ENCODE assay signal across 10 cellular contexts in genomic region chr17:40072481-40073346, GRCh38.
DNase-seq lines count a peak whose midpoint lies in the region; ATAC-seq and TF ChIP-seq lines count a peak whose summit lies in the region.
"Had no signal": no experiment of that assay in that cellular context is flagged by ENCODE, and none has a peak within 500 bp of the region (broad histone marks: within the 10 kb centered on the region; RNA-seq: fewer than 3 reads in every experiment).

No MANE protein-coding gene starts in this region.

- no peak overlapping the region for H3K4me3 Mint-ChIP-seq in dendritic cell treated with granulocyte-macrophage colony-stimulating factor and Interleukin-4, amounts not matched to agents 40 ng/mL and 50 ng/mL, for 4 days
- H3K4me3 Mint-ChIP-seq: CD14-positive monocyte had no signal

- H3K9me3 ChIP-seq in Loucy (ENCODE audit: insufficient read depth, low read depth, low read length) (no peaks in the 10 kb centered on the region), neutrophil (no peaks in the 10 kb centered on the region)

- H3K27ac ChIP-seq in 22Rv1 (peak overlapping the region; percentile 27), neutrophil (peak overlapping the region; percentile 55)

- H3K9me3 Mint-ChIP-seq in dendritic cell treated with granulocyte-macrophage colony-stimulating factor and Interleukin-4, amounts not matched to agents 40 ng/mL and 50 ng/mL, for 4 days = no peaks in the 10 kb centered on the region
- H3K9me3 Mint-ChIP-seq: CD14-positive monocyte had no signal

- H3K27me3 Mint-ChIP-seq in dendritic cell treated with granulocyte-macrophage colony-stimulating factor and Interleukin-4, amounts not matched to agents 40 ng/mL and 50 ng/mL, for 4 days = peaks cover 22% of the 10 kb centered on the region

- DNase-seq in NCI-H1436 treated with DMSO at 0.1 percent for 48 hours (lab: John Stamatoyannopoulos, UW) (no peak), NCI-H1930 (lab: John Stamatoyannopoulos, UW) (no peak)
- DNase-seq: MM.1S had no signal

- H3K4me3 ChIP-seq in Loucy (ENCODE audit: low read length, poor library complexity, severe bottlenecking) (no peak overlapping the region), neutrophil (ENCODE audit: low read depth in 1 of 2, low read length in 1 of 2) (peak overlapping the region in 1 of 2 experiments; percentile 14)

- H3K27ac Mint-ChIP-seq in dendritic cell treated with granulocyte-macrophage colony-stimulating factor and Interleukin-4, amounts not matched to agents 40 ng/mL and 50 ng/mL, for 4 days = peak overlapping the region; percentile 8
- H3K27ac Mint-ChIP-seq: CD14-positive monocyte had no signal

- intact Hi-C loops in dendritic cell treated with granulocyte-macrophage colony-stimulating factor and Interleukin-4, amounts not matched to agents 40 ng/mL and 50 ng/mL, for 4 days (cut with micrococcal nuclease) = no loop called here

- peaks cover 91% of the 10 kb centered on the region for H3K4me1 Mint-ChIP-seq in dendritic cell treated with granulocyte-macrophage colony-stimulating factor and Interleukin-4, amounts not matched to agents 40 ng/mL and 50 ng/mL, for 4 days (ENCODE audit: low read depth)

- no peak for TF ChIP-seq CTCF in 22Rv1 (IDR thresholded peaks at IDR 0.05)
- TF ChIP-seq CTCF in Loucy (conservative IDR thresholded peaks at IDR 0.05; ENCODE audit: low read length) = no peak
- TF ChIP-seq CTCF in neutrophil (IDR thresholded peaks at IDR 0.05) = no peak

- ATAC-seq in GM18909 (IDR thresholded peaks at IDR 0.05; ENCODE audit: poor library complexity, unreplicated experiment) (no peak), GM21619 (IDR thresholded peaks at IDR 0.05; ENCODE audit: unreplicated experiment) (no peak)

- H3K9ac ChIP-seq in Loucy (ENCODE audit: low read depth, low read length, poor library complexity, severe bottlenecking) = no peak overlapping the region

- peak overlapping the region; percentile 76 for H3K4me2 ChIP-seq in Loucy (ENCODE audit: low read depth, low read length, poor library complexity, severe bottlenecking)

- H3K27me3 ChIP-seq in Loucy (ENCODE audit: insufficient read depth, low read length, poor library complexity, severe bottlenecking) = no peaks in the 10 kb centered on the region
- H3K27me3 ChIP-seq in neutrophil = no peaks in the 10 kb centered on the region

- no peaks in the 10 kb centered on the region for H3F3A ChIP-seq in Loucy (ENCODE audit: low read depth)

- H3K9me2 ChIP-seq in Loucy (replicated peaks; ENCODE audit: low read depth, low read length) = no peaks in the 10 kb centered on the region

- no peak overlapping the region for H2AFZ ChIP-seq in Loucy (ENCODE audit: low read length)

- peaks cover 54% of the 10 kb centered on the region for H3K4me1 ChIP-seq in Loucy (ENCODE audit: insufficient read depth, low read length, poor library complexity, severe bottlenecking)
- H3K4me1 ChIP-seq in neutrophil (ENCODE audit: control insufficient read depth in 1 of 2, insufficient read depth in 1 of 2, low read depth in 1 of 2, low read length in 1 of 2) = peaks cover 69 to 82% of the 10 kb centered on the region in 2 experiments

- H3K36me3 ChIP-seq in Loucy (ENCODE audit: insufficient read depth, low read length) (no peaks in the 10 kb centered on the region; the same call in 1 of the 2 replicates), neutrophil (peaks cover 18% of the 10 kb centered on the region)

- H3K36me3 Mint-ChIP-seq in dendritic cell treated with granulocyte-macrophage colony-stimulating factor and Interleukin-4, amounts not matched to agents 40 ng/mL and 50 ng/mL, for 4 days (ENCODE audit: low read depth) = no peaks in the 10 kb centered on the region

- H4K20me1 ChIP-seq in Loucy (ENCODE audit: insufficient read depth, low read length, poor library complexity, severe bottlenecking) = no peaks in the 10 kb centered on the region

- H3K79me2 ChIP-seq in Loucy (ENCODE audit: insufficient read depth, low read length) = peaks cover 25% of the 10 kb centered on the region; the same call in 1 of the 2 replicates
